Comparison of ENCODE assay signal across 8 cellular contexts in genomic region chr19:18251587-18252369, GRCh38. TPM values are rescaled to one million over a fixed set of nuclear protein-coding genes. Genes with fewer than 3 reads are reported as not detected.
DNase-seq lines count a peak whose midpoint lies in the region; ATAC-seq and TF ChIP-seq lines count a peak whose summit lies in the region.

No MANE protein-coding gene starts in this region.

- H2AFZ ChIP-seq in parathyroid adenoma = peak overlapping the region; percentile 54

- TF ChIP-seq CTCF in LNCAP (IDR thresholded peaks at IDR 0.05) (peak; percentile 91), parathyroid adenoma (IDR thresholded peaks at IDR 0.05) (peak; percentile 99), upper lobe of left lung (IDR thresholded peaks at IDR 0.05) (peak; percentile 92 to 96 (median 94))

- H3K9me3 ChIP-seq in SJCRH30 (replicated peaks) (no peaks in the 10 kb centered on the region), parathyroid adenoma (ENCODE audit: control insufficient read depth, low read length) (no peaks in the 10 kb centered on the region), upper lobe of left lung (peaks cover 0 to 3% (median 0%) of the 10 kb centered on the region in 4 donors)

- 23 to 27% methylated on average over 20 to 22 of the region's 23 CpGs for WGBS in upper lobe of left lung, 2 donors

- no peaks in the 10 kb centered on the region for H3K36me3 ChIP-seq in SJCRH30
- H3K36me3 ChIP-seq in parathyroid adenoma (ENCODE audit: control insufficient read depth, insufficient read depth, low read length) = no peaks in the 10 kb centered on the region
- no peaks in the 10 kb centered on the region for H3K36me3 ChIP-seq in upper lobe of left lung

- TF ChIP-seq POLR2A in upper lobe of left lung (IDR thresholded peaks at IDR 0.05) = no peak

- peak; percentile 17 for DNase-seq in DMS53 treated with DMSO at 0.1 percent for 48 hours (lab: John Stamatoyannopoulos, UW; ENCODE audit: unreplicated experiment)
- DNase-seq in SJCRH30 = peak; percentile 56 to 89
- DNase-seq in activated effector memory CD4-positive, alpha-beta T cell treated with anti-CD3 and anti-CD28 coated beads, Interleukin-2, amount 50 U/mL, for 16 hours = peak; percentile 93
- peak; percentile 58 for DNase-seq in globus pallidus (ENCODE audit: low spot score)
- DNase-seq in upper lobe of left lung = peak in 1 of 2 donors; percentile 68

- H3K27me3 ChIP-seq in SJCRH30 = peaks cover 24% of the 10 kb centered on the region
- no peaks in the 10 kb centered on the region for H3K27me3 ChIP-seq in parathyroid adenoma (ENCODE audit: control insufficient read depth, insufficient read depth, low read length)
- H3K27me3 ChIP-seq in upper lobe of left lung = no peaks in the 10 kb centered on the region

- no peak overlapping the region for H3K9ac ChIP-seq in parathyroid adenoma

- H3K4me1 ChIP-seq in SJCRH30 = no peaks in the 10 kb centered on the region
- peaks cover 10% of the 10 kb centered on the region for H3K4me1 ChIP-seq in parathyroid adenoma
- peaks cover 0 to 13% (median 8%) of the 10 kb centered on the region in 4 donors for H3K4me1 ChIP-seq in upper lobe of left lung

- no peak for TF ChIP-seq EP300 in upper lobe of left lung (IDR thresholded peaks at IDR 0.05)

- H3K4me3 ChIP-seq in SJCRH30 (no peak overlapping the region), parathyroid adenoma (ENCODE audit: low read depth, low read length) (no peak overlapping the region), upper lobe of left lung (no peak overlapping the region)

- H3K79me2 ChIP-seq in parathyroid adenoma = no peaks in the 10 kb centered on the region

- H3K27ac ChIP-seq in SJCRH30 (no peak overlapping the region), parathyroid adenoma (no peak overlapping the region), upper lobe of left lung (no peak overlapping the region)

- H3K4me2 ChIP-seq in parathyroid adenoma (ENCODE audit: low read length) = no peak overlapping the region

- ATAC-seq in upper lobe of left lung (ENCODE audit: low FRiP score in 2 of 2) (peak; percentile 55 to 78), GM21723 (IDR thresholded peaks at IDR 0.05; ENCODE audit: unreplicated experiment) (no peak)

RNA-seq across cellular contexts. Expression of gene IQCN, which starts 22.5 kb away (rescaled TPM):
- 0.03 and 0.06 TPM in 2 replicates for total RNA-seq in SJCRH30 (2014; rRNA removed; shearing (Covaris generic))
- 10 to 100 TPM in 3 of 6 donors, 1 to 10 TPM in 3; 6.3 to 58.7 (median 11.7) TPM for total RNA-seq in upper lobe of left lung

RNA-seq across cellular contexts. Expression of gene PDE4C, which starts 25.5 kb away (rescaled TPM):
- 0.81 and 1.3 TPM in 2 replicates for total RNA-seq in SJCRH30 (2014; rRNA removed; shearing (Covaris generic))
- total RNA-seq in upper lobe of left lung = 100 to 1,000 TPM in 1 of 6 donors, 10 to 100 TPM in 4, 1 to 10 TPM in 1; 6.4 to 479 (median 21.0) TPM

RNA-seq across cellular contexts. Expression of gene JUND, which starts 29.6 kb away (rescaled TPM):
- 70.1 and 94.9 TPM in 2 replicates for total RNA-seq in SJCRH30 (2014; rRNA removed; shearing (Covaris generic))
- 1,000 to 10,000 TPM in 1 of 6 donors, 100 to 1,000 TPM in 5; 281 to 1,101 (median 639) TPM for total RNA-seq in upper lobe of left lung

RNA-seq across cellular contexts. Expression of gene RAB3A, which starts 47.9 kb away (rescaled TPM):
- 2.3 and 2.7 TPM in 2 replicates for total RNA-seq in SJCRH30 (2014; rRNA removed; shearing (Covaris generic))
- total RNA-seq in upper lobe of left lung = 1 to 10 TPM in 5 of 6 donors, under 1 TPM in 1; 0.46 to 5.0 (median 3.4) TPM

RNA-seq across cellular contexts. Expression of gene MPV17L2, which starts 58.8 kb away (rescaled TPM):
- total RNA-seq in SJCRH30 (2014; rRNA removed; shearing (Covaris generic)) = 31.3 and 31.7 TPM in 2 replicates
- total RNA-seq in upper lobe of left lung = 10 to 100 TPM; 10.7 to 18.8 (median 13.3) TPM
